In the genomic region with DNA sequence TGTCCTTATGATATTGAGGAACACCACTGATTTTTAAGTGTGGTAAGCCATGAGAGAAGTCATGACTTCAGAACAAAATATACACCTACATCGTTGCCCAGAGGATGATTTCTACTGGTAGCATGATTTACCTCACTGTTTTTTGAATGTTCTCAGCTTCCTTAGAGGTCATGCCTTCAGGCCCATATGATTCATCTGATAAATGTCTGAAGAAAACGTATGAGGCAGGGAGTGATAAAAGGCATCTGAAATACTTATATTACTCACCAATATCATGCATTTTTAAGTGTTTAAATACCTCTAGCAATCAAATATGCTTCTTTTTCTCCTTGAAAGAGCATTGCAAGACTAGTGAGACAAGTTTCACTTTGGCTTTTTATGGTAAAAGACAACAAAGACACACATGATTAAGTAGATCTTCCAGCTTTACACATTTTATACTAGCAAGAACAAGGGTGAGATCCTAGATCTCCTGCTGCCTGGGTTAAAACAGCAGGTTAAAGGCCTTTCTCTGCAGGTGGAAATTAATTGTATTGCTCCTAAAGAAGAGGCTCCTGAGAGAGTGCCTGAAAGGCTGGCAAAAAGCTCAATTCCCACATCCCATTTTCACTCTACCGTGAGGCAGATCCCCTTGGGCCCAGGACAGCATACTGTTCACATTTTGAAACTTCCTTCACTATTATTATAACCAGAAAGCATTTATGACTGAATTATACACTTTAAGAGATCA, we compare ENCODE assay signal across 13 cellular contexts.
DNase-seq lines count a peak whose midpoint lies in the region; FAIRE-seq and TF ChIP-seq lines count a peak whose summit lies in the region.
"Had no signal": no experiment of that assay in that cellular context is flagged by ENCODE, and none has a peak within 500 bp of the region (broad histone marks: within the 10 kb centered on the region; RNA-seq: fewer than 3 reads in every experiment).

No MANE protein-coding gene starts in this region.

- H3K9ac ChIP-seq in astrocyte (ENCODE audit: low read length), result no peak overlapping the region
- H3K9ac ChIP-seq in mesenchymal stem cell (ENCODE audit: low read length), result peak overlapping the region; percentile 55

- peak; percentile 40 for DNase-seq in AG09309 (ENCODE audit: low read depth)
- DNase-seq in HTR-8/SVneo (ENCODE audit: insufficient read length, low spot score), result peak; percentile 10
- peak; percentile 84 for DNase-seq in astrocyte (ENCODE audit: low read depth)
- no peak for DNase-seq in mesenchymal stem cell
- DNase-seq in NCI-H345 (lab: John Stamatoyannopoulos, UW), result no peak
- DNase-seq in AG08395 (ENCODE audit: low spot score), result no peak
- DNase-seq in NCI-H2171 treated with DMSO at 0.1 percent for 48 hours (lab: John Stamatoyannopoulos, UW), result no peak
- no peak for DNase-seq in stimulated activated CD4-positive, alpha-beta T cell treated with anti-CD3 and anti-CD28 coated beads, Interleukin-2, amount 100 ng/mL, for 24 hours
- DNase-seq: activated CD8-positive, alpha-beta memory T cell treated with anti-CD3 and anti-CD28 coated beads for 24 hours; NCI-H1436 treated with DMSO at 0.1 percent for 48 hours; right lobe of liver had no signal

- peak overlapping the region; percentile 40 for H3K27ac ChIP-seq in astrocyte (ENCODE audit: low read depth, low read length)
- peak overlapping the region; percentile 81 for H3K27ac ChIP-seq in mesenchymal stem cell (ENCODE audit: low read length, poor library complexity, severe bottlenecking)
- H3K27ac ChIP-seq: right lobe of liver, tibial nerve had no signal

- H3K4me2 ChIP-seq in astrocyte (ENCODE audit: low read length) (peak overlapping the region; percentile 67), mesenchymal stem cell (ENCODE audit: low read length, poor library complexity, severe bottlenecking) (peak overlapping the region; percentile 29)

- no peak overlapping the region for H4K91ac ChIP-seq in mesenchymal stem cell (ENCODE audit: low read length)

- no peak overlapping the region for H2BK12ac ChIP-seq in mesenchymal stem cell (ENCODE audit: low read length in 2 of 2)

- H3K14ac ChIP-seq in mesenchymal stem cell (ENCODE audit: low read length in 2 of 2), result no peak overlapping the region

- no peaks in the 10 kb centered on the region for H4K20me1 ChIP-seq in astrocyte (ENCODE audit: insufficient read depth, low read length)

- no peak overlapping the region for H2BK5ac ChIP-seq in mesenchymal stem cell (ENCODE audit: low read depth, low read length, poor library complexity, severe bottlenecking)

- H2AK5ac ChIP-seq in mesenchymal stem cell (ENCODE audit: low read length, severe bottlenecking), result no peak overlapping the region

- H3K9me3 Mint-ChIP-seq in astrocyte (ENCODE audit: unreplicated experiment), result peaks cover 4% of the 10 kb centered on the region

- WGBS in mesenchymal stem cell, result 83% methylated on average over 1 of the region's 3 CpGs

- no peaks in the 10 kb centered on the region for H3K27me3 Mint-ChIP-seq in astrocyte (ENCODE audit: low read depth, unreplicated experiment)

- H3K18ac ChIP-seq in mesenchymal stem cell (ENCODE audit: low read depth in 1 of 2, low read length in 2 of 2), result no peak overlapping the region

- peaks cover 11% of the 10 kb centered on the region for H3K4me1 Mint-ChIP-seq in astrocyte (ENCODE audit: low read depth, unreplicated experiment)

- H3K36me3 Mint-ChIP-seq in astrocyte (ENCODE audit: low read depth, unreplicated experiment), result no peaks in the 10 kb centered on the region
- H3K36me3 Mint-ChIP-seq: activated naive CD4-positive, alpha-beta T cell treated with anti-CD3 and anti-CD28 coated beads, Interleukin-2, amount 50 U/mL, for 72 hours had no signal

- H3K36me3 ChIP-seq in astrocyte (ENCODE audit: insufficient read depth, low read length), result no peaks in the 10 kb centered on the region
- H3K36me3 ChIP-seq in mesenchymal stem cell (ENCODE audit: control insufficient read depth in 1 of 2, insufficient read depth in 2 of 2, low read depth in 1 of 2, low read length in 2 of 2), result peaks cover 0 to 6% of the 10 kb centered on the region in 2 experiments
- H3K36me3 ChIP-seq: right lobe of liver, tibial nerve had no signal

- no peak overlapping the region for H2AFZ ChIP-seq in astrocyte (ENCODE audit: low read depth, low read length)
- H2AFZ ChIP-seq in mesenchymal stem cell (ENCODE audit: low read depth, low read length), result no peak overlapping the region

- no peak overlapping the region for H3K4me3 ChIP-seq in AG09309 (ENCODE audit: control insufficient read depth, low read depth, low read length)
- H3K4me3 ChIP-seq in astrocyte (ENCODE audit: insufficient read depth, low read depth, low read length), result peak overlapping the region; percentile 12
- H3K4me3 ChIP-seq in mesenchymal stem cell (ENCODE audit: insufficient read depth in 1 of 2, low read depth in 1 of 2, low read length in 2 of 2), result peak overlapping the region in 1 of 2 experiments; percentile 34
- H3K4me3 ChIP-seq: right lobe of liver, tibial nerve had no signal

- peak overlapping the region; percentile 35 for H3K27ac Mint-ChIP-seq in astrocyte (ENCODE audit: unreplicated experiment)
- H3K27ac Mint-ChIP-seq: activated naive CD4-positive, alpha-beta T cell treated with anti-CD3 and anti-CD28 coated beads, Interleukin-2, amount 50 U/mL, for 72 hours had no signal

- H3K4me1 ChIP-seq in astrocyte (ENCODE audit: insufficient read depth, low read length), result peaks cover 4% of the 10 kb centered on the region
- no peaks in the 10 kb centered on the region for H3K4me1 ChIP-seq in mesenchymal stem cell (ENCODE audit: control insufficient read depth, insufficient read depth, low read depth, low read length)
- H3K4me1 ChIP-seq: right lobe of liver, tibial nerve had no signal

- FAIRE-seq in HTR-8/SVneo (lab: Jason Lieb, UNC) (no peak), astrocyte (lab: Jason Lieb, UNC) (no peak)

- H3K27me3 ChIP-seq in astrocyte (ENCODE audit: insufficient read depth, low read length), result no peaks in the 10 kb centered on the region
- no peaks in the 10 kb centered on the region for H3K27me3 ChIP-seq in mesenchymal stem cell (ENCODE audit: control insufficient read depth in 1 of 2, insufficient read depth in 1 of 2, low read length in 2 of 2)
- H3K27me3 ChIP-seq: right lobe of liver, tibial nerve had no signal

- H3K4ac ChIP-seq in mesenchymal stem cell (ENCODE audit: low read depth in 1 of 2, low read length in 2 of 2), result no peak overlapping the region

- H3K79me1 ChIP-seq in mesenchymal stem cell (replicated peaks; ENCODE audit: low read length, poor library complexity, severe bottlenecking), result no peaks in the 10 kb centered on the region

- H3K9me3 ChIP-seq in astrocyte (ENCODE audit: insufficient read depth, low read depth, low read length), result no peaks in the 10 kb centered on the region
- H3K9me3 ChIP-seq in mesenchymal stem cell (ENCODE audit: control insufficient read depth, low read length), result no peaks in the 10 kb centered on the region
- H3K9me3 ChIP-seq: right lobe of liver, tibial nerve had no signal

- H2BK120ac ChIP-seq in mesenchymal stem cell (ENCODE audit: low read depth, low read length), result no peak overlapping the region

- no peak for TF ChIP-seq CTCF in AG09309 (IDR thresholded peaks at IDR 0.05; ENCODE audit: control insufficient read depth, insufficient read depth, low read depth, low read length, missing control alignments)
- TF ChIP-seq CTCF in astrocyte (IDR thresholded peaks at IDR 0.05; ENCODE audit: insufficient read depth, low read depth, low read length), result no peak

- no peak overlapping the region for H3K23ac ChIP-seq in mesenchymal stem cell (ENCODE audit: low read length in 2 of 2)

- H2BK15ac ChIP-seq in mesenchymal stem cell (ENCODE audit: low read depth, poor library complexity, severe bottlenecking), result no peak overlapping the region

- H4K8ac ChIP-seq in mesenchymal stem cell (ENCODE audit: low read length), result no peak overlapping the region

- H3K79me2 ChIP-seq in astrocyte (ENCODE audit: insufficient read depth, low read length), result no peaks in the 10 kb centered on the region

- H3K4me3 Mint-ChIP-seq in astrocyte (ENCODE audit: unreplicated experiment), result no peak overlapping the region

Comparison
In these comparisons a context has a peak if more than half of its experiments do, and no peak if none do; other contexts are left out.
1. DNase-seq: peak in AG09309 (single experiment), HTR-8/SVneo (single experiment) and astrocyte (single experiment); none in mesenchymal stem cell (single experiment), NCI-H345 (single experiment), AG08395 (single experiment), NCI-H2171 treated with DMSO at 0.1 percent for 48 hours (single experiment) and stimulated activated CD4-positive, alpha-beta T cell treated with anti-CD3 and anti-CD28 coated beads, Interleukin-2, amount 100 ng/mL, for 24 hours (0 of 2).